ENCODE assay signal across 13 cellular contexts in the genomic region with DNA sequence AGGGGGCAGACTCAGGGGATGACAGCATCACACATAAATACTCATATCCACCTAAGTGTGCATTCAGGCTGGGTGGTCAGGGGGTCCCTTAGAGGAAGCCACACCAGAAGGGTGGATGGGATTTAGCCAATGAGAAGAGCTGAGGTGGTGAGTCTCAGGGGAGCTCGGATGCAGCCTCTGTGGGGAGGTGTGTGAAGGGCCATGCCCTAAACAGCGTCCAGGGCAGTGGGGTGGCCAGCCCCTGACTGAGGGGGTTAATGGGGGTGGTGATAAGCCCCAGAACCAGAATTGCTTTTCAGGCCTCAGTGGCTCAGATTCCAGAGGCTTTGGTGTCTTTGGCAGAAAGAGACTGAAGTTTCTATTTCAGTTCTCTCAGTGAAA.
DNase-seq lines count a peak whose midpoint lies in the region; ATAC-seq and TF ChIP-seq lines count a peak whose summit lies in the region.
"Had no signal": no experiment of that assay in that cellular context is flagged by ENCODE, and none has a peak within 500 bp of the region (broad histone marks: within the 10 kb centered on the region; RNA-seq: fewer than 3 reads in every experiment).

No MANE protein-coding gene starts in this region.

- POLR2A ChIA-PET in CD4-positive, alpha-beta T cell (lab: Charles Lee), result interaction anchor here (1.2 to 5.5 kb wide), 2 partner anchors 11 to 128 kb away, joined by 3 to 45 read pairs; partner anchors contain the start of gene CDC45

- no peaks in the 10 kb centered on the region for H3K36me3 Mint-ChIP-seq in CD4-positive, alpha-beta T cell (ENCODE audit: low read depth)
- no peaks in the 10 kb centered on the region for H3K36me3 Mint-ChIP-seq in activated T-helper 17 cell treated with anti-CD3 and anti-CD28 coated beads, Interleukin-2, amount 50 U/mL, for 72 hours (ENCODE audit: low read depth)

- TF ChIP-seq CTCF in CD4-positive, alpha-beta T cell (IDR thresholded peaks at IDR 0.05), result no peak
- no peak for TF ChIP-seq CTCF in right lobe of liver (IDR thresholded peaks at IDR 0.05)

- peak overlapping the region; percentile 90 for H3K27ac Mint-ChIP-seq in CD4-positive, alpha-beta T cell
- no peak overlapping the region for H3K27ac Mint-ChIP-seq in activated T-helper 17 cell treated with anti-CD3 and anti-CD28 coated beads, Interleukin-2, amount 50 U/mL, for 72 hours
- H3K27ac Mint-ChIP-seq: activated CD4-positive, alpha-beta memory T cell treated with anti-CD3 and anti-CD28 coated beads, Interleukin-2, amount 10 ng/mL, durations not matched to agents 7 days and 5 days had no signal

- H3K9ac ChIP-seq in BLaER1, result peak overlapping the region; percentile 73; the same call in 1 of the 2 replicates

- WGBS in right lobe of liver (ENCODE audit: insufficient coverage, low coverage, low lambda C conversion rate, missing lambda C conversion rate), result 100% methylated on average over 2 of the region's 2 CpGs

- H3K27me3 ChIP-seq in BLaER1 (no peaks in the 10 kb centered on the region), right lobe of liver (no peaks in the 10 kb centered on the region)
- H3K27me3 ChIP-seq in CD4-positive, alpha-beta T cell (ENCODE audit: control insufficient read depth, insufficient read depth, low read length), result no peaks in the 10 kb centered on the region

- H3K4me1 ChIP-seq in BLaER1 (peaks cover 74% of the 10 kb centered on the region), right lobe of liver (peaks cover 0 to 46% (median 22%) of the 10 kb centered on the region in 4 donors)

- H3K9me3 ChIP-seq in BLaER1, result no peaks in the 10 kb centered on the region
- H3K9me3 ChIP-seq in CD4-positive, alpha-beta T cell (ENCODE audit: control insufficient read depth, low read length), result no peaks in the 10 kb centered on the region
- H3K9me3 ChIP-seq in right lobe of liver, result no peaks in the 10 kb centered on the region
- H3K9me3 ChIP-seq: Caco-2, left ventricle myocardium inferior had no signal

- no peaks in the 10 kb centered on the region for H3K27me3 Mint-ChIP-seq in CD4-positive, alpha-beta T cell
- H3K27me3 Mint-ChIP-seq in activated T-helper 17 cell treated with anti-CD3 and anti-CD28 coated beads, Interleukin-2, amount 50 U/mL, for 72 hours, result no peaks in the 10 kb centered on the region

- H3K27ac ChIP-seq in BLaER1 (peak overlapping the region; percentile 83), right lobe of liver (peak overlapping the region; percentile 87 to 99 (median 99))
- no peak overlapping the region for H3K27ac ChIP-seq in CD4-positive, alpha-beta T cell (ENCODE audit: low read depth, low read length)
- H3K27ac ChIP-seq: left ventricle myocardium inferior had no signal

- H3K4me2 ChIP-seq in BLaER1, result peak overlapping the region; percentile 94

- no peak for DNase-seq in CD4-positive, alpha-beta T cell
- DNase-seq in right lobe of liver (no peak), nucleus accumbens (lab: John Stamatoyannopoulos, UW) (no peak), NCI-H146 treated with DMSO at 0.1 percent for 48 hours (lab: John Stamatoyannopoulos, UW; ENCODE audit: unreplicated experiment) (no peak), G401 (ENCODE audit: low spot score) (no peak)
- DNase-seq: activated CD4-positive, alpha-beta memory T cell treated with anti-CD3 and anti-CD28 coated beads, Interleukin-2, amount 10 ng/mL, durations not matched to agents 7 days and 5 days; amniotic stem cell; Caco-2; EL; KBM-7; left ventricle myocardium inferior had no signal

- no peak for ATAC-seq in CD4-positive, alpha-beta T cell (ENCODE audit: poor library complexity)
- no peak for ATAC-seq in activated T-helper 17 cell treated with anti-CD3 and anti-CD28 coated beads, Interleukin-2, amount 50 U/mL, for 72 hours (replicated peaks)
- no peak for ATAC-seq in right lobe of liver

- TF ChIP-seq POLR2A in right lobe of liver (IDR thresholded peaks at IDR 0.05), result no peak

- H4K20me1 ChIP-seq in BLaER1, result no peaks in the 10 kb centered on the region

- H3K9me3 Mint-ChIP-seq in CD4-positive, alpha-beta T cell, result no peaks in the 10 kb centered on the region
- no peaks in the 10 kb centered on the region for H3K9me3 Mint-ChIP-seq in activated T-helper 17 cell treated with anti-CD3 and anti-CD28 coated beads, Interleukin-2, amount 50 U/mL, for 72 hours
- H3K9me3 Mint-ChIP-seq: activated CD4-positive, alpha-beta memory T cell treated with anti-CD3 and anti-CD28 coated beads, Interleukin-2, amount 10 ng/mL, durations not matched to agents 7 days and 5 days had no signal

- intact Hi-C loops in CD4-positive, alpha-beta T cell (cut with DNase I, micrococcal nuclease), result no loop called here
- intact Hi-C loops in right lobe of liver (cut with DNase I), result no loop called here

- in situ Hi-C loops in G401 (cut with HindIII; ENCODE audit: low sequenced_read_pairs), result no loop called here

- CTCF ChIA-PET in CD4-positive, alpha-beta T cell (lab: Charles Lee), result no interaction called here

- H3K36me3 ChIP-seq in BLaER1, result no peaks in the 10 kb centered on the region
- no peaks in the 10 kb centered on the region for H3K36me3 ChIP-seq in right lobe of liver
- H3K36me3 ChIP-seq: left ventricle myocardium inferior had no signal

- H3K4me1 Mint-ChIP-seq in CD4-positive, alpha-beta T cell (ENCODE audit: low read depth), result peaks cover 55% of the 10 kb centered on the region
- peaks cover 15% of the 10 kb centered on the region for H3K4me1 Mint-ChIP-seq in activated T-helper 17 cell treated with anti-CD3 and anti-CD28 coated beads, Interleukin-2, amount 50 U/mL, for 72 hours

- H3K4me3 ChIP-seq in BLaER1 (no peak overlapping the region), right lobe of liver (no peak overlapping the region)
- H3K4me3 ChIP-seq: left ventricle myocardium inferior had no signal

- no peak overlapping the region for H3K4me3 Mint-ChIP-seq in CD4-positive, alpha-beta T cell
- H3K4me3 Mint-ChIP-seq in activated T-helper 17 cell treated with anti-CD3 and anti-CD28 coated beads, Interleukin-2, amount 50 U/mL, for 72 hours, result peak overlapping the region; percentile 57
- H3K4me3 Mint-ChIP-seq: activated CD4-positive, alpha-beta memory T cell treated with anti-CD3 and anti-CD28 coated beads, Interleukin-2, amount 10 ng/mL, durations not matched to agents 7 days and 5 days had no signal
